25 cellular contexts compared by ENCODE assay signal in genomic region chr15:96213896-96214295, GRCh38.
DNase-seq lines count a peak whose midpoint lies in the region; ATAC-seq, FAIRE-seq and TF ChIP-seq lines count a peak whose summit lies in the region.
"Had no signal": no experiment of that assay in that cellular context is flagged by ENCODE, and none has a peak within 500 bp of the region (broad histone marks: within the 10 kb centered on the region; RNA-seq: fewer than 3 reads in every experiment).

No MANE protein-coding gene starts in this region.

- H3K4me1 ChIP-seq in liver (ENCODE audit: control insufficient read depth in 4 of 4, insufficient read depth in 4 of 4, low read length in 3 of 4) (peaks cover 0 to 23% (median 7%) of the 10 kb centered on the region in 4 donors), HepG2 (ENCODE audit: insufficient read depth, low read length) (peaks cover 28% of the 10 kb centered on the region), right lobe of liver (peaks cover 0 to 26% (median 6%) of the 10 kb centered on the region in 4 donors), stomach (peaks cover 0 to 14% (median 4%) of the 10 kb centered on the region in 4 donors)
- H3K4me1 ChIP-seq: A549, BE2C, BLaER1 had no signal

- TF ChIP-seq POLR2A in HepG2 (IDR thresholded peaks at IDR 0.05; ENCODE audit: insufficient read depth in 1 of 2, low read depth in 2 of 2, low read length in 2 of 2) = no peak
- TF ChIP-seq POLR2A in right lobe of liver (IDR thresholded peaks at IDR 0.05) = no peak
- TF ChIP-seq POLR2A in stomach (IDR thresholded peaks at IDR 0.05) = no peak

- TF ChIP-seq EP300 in HepG2 (IDR thresholded peaks at IDR 0.05; ENCODE audit: low read depth in 2 of 2, low read length in 2 of 2) = no peak
- TF ChIP-seq EP300 in HepG2 (CRISPR knock-in tag; IDR thresholded peaks at IDR 0.05; ENCODE audit: borderline replicate concordance) = no peak
- no peak for TF ChIP-seq EP300 in stomach (IDR thresholded peaks at IDR 0.05)

- DNase-seq in HepG2 (ENCODE audit: low spot score) (no peak), right lobe of liver (peak in 1 of 3 donors; percentile 51), stomach (peak; percentile 73), AG20443 (ENCODE audit: low spot score) (no peak)
- no peak for DNase-seq in activated CD8-positive, alpha-beta memory T cell treated with anti-CD3 and anti-CD28 coated beads, Interleukin-2, amount 50 U/mL, for 4 hours
- DNase-seq: BE2C; C1 segment of cervical spinal cord; CD4-positive, alpha-beta memory T cell; CD4-positive, CD25-positive, alpha-beta regulatory T cell; CD8-positive, alpha-beta memory T cell; COR-L47; DMS 273 treated with DMSO at 0.1 percent for 48 hours; DMS153; DMS53; DMS79; DND-41; EL; GDM1 had no signal

- H3K9ac ChIP-seq in liver (ENCODE audit: low read depth in 1 of 2, low read length in 2 of 2) (no peak overlapping the region), HepG2 (ENCODE audit: insufficient read depth, low read depth, low read length) (no peak overlapping the region)
- H3K9ac ChIP-seq: BLaER1 had no signal

- H3K36me3 ChIP-seq in liver (ENCODE audit: control insufficient read depth in 4 of 4, insufficient read depth in 3 of 4, low read depth in 1 of 4, low read length in 3 of 4) = no peaks in the 10 kb centered on the region
- no peaks in the 10 kb centered on the region for H3K36me3 ChIP-seq in HepG2 (replicated peaks in 1 of 2; ENCODE audit: control insufficient read depth in 1 of 2, insufficient read depth in 2 of 2, low read length in 2 of 2)
- H3K36me3 ChIP-seq in right lobe of liver = no peaks in the 10 kb centered on the region
- no peaks in the 10 kb centered on the region for H3K36me3 ChIP-seq in stomach
- H3K36me3 ChIP-seq: BE2C, BLaER1 had no signal

- H3K4me3 ChIP-seq in liver (ENCODE audit: low read depth in 1 of 3, low read length in 3 of 3) (no peak overlapping the region), HepG2 (replicated peaks in 1 of 3; ENCODE audit: insufficient read depth in 1 of 3, low read depth in 2 of 3, low read length in 3 of 3) (no peak overlapping the region), right lobe of liver (no peak overlapping the region), stomach (no peak overlapping the region)
- H3K4me3 ChIP-seq: A549, BLaER1, GM12878 had no signal

- intact Hi-C loops in HepG2 (cut with micrococcal nuclease; ENCODE audit: unreplicated experiment) (no loop called here), right lobe of liver (cut with DNase I) (no loop called here), stomach (cut with DNase I; ENCODE audit: low total_unique reads) (no loop called here)

- FAIRE-seq in HepG2 (lab: Jason Lieb, UNC) = no peak
- FAIRE-seq: A549, GM12878, GM12892, GM18507 had no signal

- no peaks in the 10 kb centered on the region for H3K79me2 ChIP-seq in HepG2 (ENCODE audit: insufficient read depth, low read length)

- no peaks in the 10 kb centered on the region for H4K20me1 ChIP-seq in HepG2 (ENCODE audit: insufficient read depth, low read length)
- H4K20me1 ChIP-seq: BLaER1 had no signal

- H3K27me3 ChIP-seq in liver (ENCODE audit: control insufficient read depth in 4 of 4, insufficient read depth in 4 of 4, low read length in 3 of 4) (no peaks in the 10 kb centered on the region), HepG2 (ENCODE audit: control insufficient read depth in 1 of 2, insufficient read depth in 2 of 2, low read length in 2 of 2) (no peaks in the 10 kb centered on the region), right lobe of liver (no peaks in the 10 kb centered on the region), stomach (no peaks in the 10 kb centered on the region)
- H3K27me3 ChIP-seq: BE2C, BLaER1 had no signal

- BruUV-seq in HepG2 (replicated peaks; lab: Mats Ljungman, UMichigan) = no TSS peak

- TF ChIP-seq CTCF in liver (IDR thresholded peaks at IDR 0.05; ENCODE audit: low read depth, low read length, missing input control) = no peak
- TF ChIP-seq CTCF in HepG2 (CRISPR knock-in tag; IDR thresholded peaks at IDR 0.05) = no peak
- TF ChIP-seq CTCF in right lobe of liver (IDR thresholded peaks at IDR 0.05) = no peak
- TF ChIP-seq CTCF in stomach (IDR thresholded peaks at IDR 0.05) = no peak

- H3K9me3 ChIP-seq in liver (ENCODE audit: control insufficient read depth in 4 of 4, low read length in 3 of 4) (no peaks in the 10 kb centered on the region), HepG2 (ENCODE audit: low read length) (no peaks in the 10 kb centered on the region), right lobe of liver (no peaks in the 10 kb centered on the region), stomach (no peaks in the 10 kb centered on the region)
- H3K9me3 ChIP-seq: BE2C, BLaER1 had no signal

- TF ChIP-seq RAD21 in liver (IDR thresholded peaks at IDR 0.05) = peak in 1 of 2 donors; percentile 39
- no peak for TF ChIP-seq RAD21 in HepG2 (CRISPR knock-in tag; IDR thresholded peaks at IDR 0.05)

- no peak for ATAC-seq in HepG2
- peak; percentile 59 to 83 (median 62) for ATAC-seq in right lobe of liver
- ATAC-seq: A549 had no signal

- 36% methylated on average over 4 of the region's 4 CpGs for WGBS in liver
- WGBS in HepG2 (ENCODE audit: low lambda C conversion rate) = 87% methylated on average over 4 of the region's 4 CpGs
- WGBS in right lobe of liver (ENCODE audit: insufficient coverage, low coverage, low lambda C conversion rate, missing lambda C conversion rate) = 27% methylated on average over 4 of the region's 4 CpGs
- 28 to 56% (median 39%) methylated on average over 4 of the region's 4 CpGs for WGBS in stomach, 5 donors

- CTCF ChIA-PET in HepG2 (lab: Yijun Ruan, JAX; ENCODE audit: low intra/inter-chr PET ratio, low total read pairs) = no interaction called here

- POLR2A ChIA-PET in HepG2 (lab: Yijun Ruan, JAX) = no interaction called here

- in situ Hi-C loops in HepG2 (cut with HindIII; ENCODE audit: extremely low pct_ligation_motif_present, low pct_unique_long_range_greater_than_20kb) = no loop called here

- H3K27ac ChIP-seq in liver (ENCODE audit: low read depth in 1 of 2, low read length in 2 of 2) = no peak overlapping the region
- no peak overlapping the region for H3K27ac ChIP-seq in HepG2 (ENCODE audit: extremely low read length, insufficient read depth, low read length)
- no peak overlapping the region for H3K27ac ChIP-seq in right lobe of liver
- H3K27ac ChIP-seq in stomach = peak overlapping the region in 2 of 5 donors; percentile 22 to 30
- H3K27ac ChIP-seq: 22Rv1, A549, BLaER1 had no signal

- H3K4me2 ChIP-seq in HepG2 (ENCODE audit: low read depth, low read length) = no peak overlapping the region
- H3K4me2 ChIP-seq: A549, BLaER1 had no signal

- no peak overlapping the region for H2AFZ ChIP-seq in HepG2 (ENCODE audit: low read length)

TF ChIP-seq in liver, 16 proteins besides CTCF, POLR2A, EP300 and RAD21 (continues in another document):
- TF ChIP-seq EGR1 (IDR thresholded peaks at IDR 0.05; ENCODE audit: low read depth in 2 of 2) (no peak), ATF3 (IDR thresholded peaks at IDR 0.05) (no peak), NR2F2 (IDR thresholded peaks at IDR 0.05) (no peak), ZBTB33 (IDR thresholded peaks at IDR 0.05) (no peak), SP1 (IDR thresholded peaks at IDR 0.05) (peak; percentile 26), RXRA (IDR thresholded peaks at IDR 0.05) (peak; percentile 27 to 60), GABPA (IDR thresholded peaks at IDR 0.05 in 1 of 2, conservative IDR thresholded peaks at IDR 0.05 in 1 of 2) (no peak)

TF ChIP-seq in HepG2, 621 proteins besides CTCF, POLR2A, EP300 and RAD21:
- no peak for TF ChIP-seq ZNF235 (CRISPR knock-in tag; IDR thresholded peaks at IDR 0.05; ENCODE audit: borderline replicate concordance)
- no peak for TF ChIP-seq CCDC6 (CRISPR knock-in tag; IDR thresholded peaks at IDR 0.05)
- TF ChIP-seq GPBP1L1 (CRISPR knock-in tag; IDR thresholded peaks at IDR 0.05) = no peak
- TF ChIP-seq ZNF296 (CRISPR knock-in tag; conservative IDR thresholded peaks at IDR 0.05) = no peak
- no peak for TF ChIP-seq FIP1L1 (IDR thresholded peaks at IDR 0.05; ENCODE audit: borderline replicate concordance, insufficient read depth, low read depth, low read length)
- TF ChIP-seq ZBTB34 (CRISPR knock-in tag; IDR thresholded peaks at IDR 0.05) = no peak
- TF ChIP-seq ZNF629 (CRISPR knock-in tag; conservative IDR thresholded peaks at IDR 0.05) = no peak
TF ChIP-seq in HepG2: peak in this region for 0.
